Comparison of ENCODE assay signal across 8 cellular contexts in genomic region chr3:45595364-45596154, GRCh38. TPM values are rescaled to one million over a fixed set of nuclear protein-coding genes. Genes with fewer than 3 reads are reported as not detected.
DNase-seq lines count a peak whose midpoint lies in the region; ATAC-seq, FAIRE-seq and TF ChIP-seq lines count a peak whose summit lies in the region.

No MANE protein-coding gene starts in this region.

- POLR2A ChIA-PET in A549 (lab: Yijun Ruan, JAX) = no interaction called here

- peaks cover 48% of the 10 kb centered on the region for H3K4me1 ChIP-seq in A549

- no peak for TF ChIP-seq CTCF in A549 (IDR thresholded peaks at IDR 0.05)
- no peak for TF ChIP-seq CTCF in type B pancreatic cell (conservative IDR thresholded peaks at IDR 0.05)

- no peak for TF ChIP-seq POLR2A in A549 (IDR thresholded peaks at IDR 0.05; ENCODE audit: low read length)

- CTCF ChIA-PET in A549 (lab: Yijun Ruan, JAX) = interaction anchor here (1.3 to 7.4 kb wide), 6 partner anchors 22 to 80 kb away, joined by 3 to 59 read pairs (median 16); no protein-coding TSS in a partner anchor

- no CpG with 5 or more reads among the region's 15 CpGs for WGBS in A549 (ENCODE audit: missing lambda C conversion rate)

- peak in 1 of 2 experiments; percentile 26 for DNase-seq in A549 (ENCODE audit: low read depth in 1 of 2, low spot score in 1 of 2)
- DNase-seq in activated T-cell treated with anti-CD3 and anti-CD28 coated beads, Interleukin-2, amount 50 U/mL, for 72 hours = no peak
- peak; percentile 65 to 69 for DNase-seq in left colon
- no peak for DNase-seq in type B pancreatic cell (ENCODE audit: extremely low spot score, unreplicated experiment)

- H3K36me3 Mint-ChIP-seq in activated T-cell treated with anti-CD3 and anti-CD28 coated beads, Interleukin-2, amount 50 U/mL, for 72 hours (ENCODE audit: insufficient read depth in 2 of 2) = peaks cover 0 to 4% of the 10 kb centered on the region in 2 donors
- H3K36me3 Mint-ChIP-seq in type B pancreatic cell = peaks cover 21% of the 10 kb centered on the region

- intact Hi-C loops in left colon (cut with DNase I, micrococcal nuclease) = no loop called here

- H3K27ac ChIP-seq in A549 = peak overlapping the region; percentile 89 to 94

- peak overlapping the region; percentile 94 for H3K4me2 ChIP-seq in A549

- FAIRE-seq in A549 (lab: Jason Lieb, UNC) = no peak

- H3K27me3 Mint-ChIP-seq in activated T-cell treated with anti-CD3 and anti-CD28 coated beads, Interleukin-2, amount 50 U/mL, for 72 hours (ENCODE audit: low read depth) = no peaks in the 10 kb centered on the region
- H3K27me3 Mint-ChIP-seq in type B pancreatic cell = no peaks in the 10 kb centered on the region

- no peak for TF ChIP-seq RAD21 in A549 (conservative IDR thresholded peaks at IDR 0.05 in 1 of 2, IDR thresholded peaks at IDR 0.05 in 1 of 2)

- H3K4me3 Mint-ChIP-seq in activated T-cell treated with anti-CD3 and anti-CD28 coated beads, Interleukin-2, amount 50 U/mL, for 72 hours = peak overlapping the region; percentile 92 to 94
- H3K4me3 Mint-ChIP-seq in type B pancreatic cell = peak overlapping the region; percentile 93

- no peaks in the 10 kb centered on the region for H3K9me3 ChIP-seq in A549

- no peaks in the 10 kb centered on the region for H3K9me3 Mint-ChIP-seq in activated T-cell treated with anti-CD3 and anti-CD28 coated beads, Interleukin-2, amount 50 U/mL, for 72 hours
- no peaks in the 10 kb centered on the region for H3K9me3 Mint-ChIP-seq in type B pancreatic cell

- ATAC-seq in A549 (peak in 1 of 2 experiments; percentile 11; a peak in 3 of 6 replicates), GM21576 (IDR thresholded peaks at IDR 0.05; ENCODE audit: unreplicated experiment) (peak; percentile 1), left colon (peak; percentile 12), HG02852 (IDR thresholded peaks at IDR 0.05; ENCODE audit: unreplicated experiment) (no peak), GM19467 (IDR thresholded peaks at IDR 0.05; ENCODE audit: unreplicated experiment) (no peak), GM18870 (IDR thresholded peaks at IDR 0.05; ENCODE audit: unreplicated experiment) (no peak)
- no peak for ATAC-seq in activated T-cell treated with anti-CD3 and anti-CD28 coated beads, Interleukin-2, amount 50 U/mL, for 72 hours (replicated peaks in 1 of 2)

- H3K4me3 ChIP-seq in A549 = peak overlapping the region; percentile 63

- no peak overlapping the region for H3K27ac Mint-ChIP-seq in activated T-cell treated with anti-CD3 and anti-CD28 coated beads, Interleukin-2, amount 50 U/mL, for 72 hours
- peak overlapping the region; percentile 68 for H3K27ac Mint-ChIP-seq in type B pancreatic cell

- H3K4me1 Mint-ChIP-seq in activated T-cell treated with anti-CD3 and anti-CD28 coated beads, Interleukin-2, amount 50 U/mL, for 72 hours (ENCODE audit: low read depth) = peaks cover 67% of the 10 kb centered on the region
- H3K4me1 Mint-ChIP-seq in type B pancreatic cell (ENCODE audit: unreplicated experiment) = peaks cover 39% of the 10 kb centered on the region

- no peak for TF ChIP-seq EP300 in A549 (IDR thresholded peaks at IDR 0.05)

TF ChIP-seq in A549, 52 proteins besides CTCF, POLR2A, EP300 and RAD21:
- TF ChIP-seq HOXB13 (CRISPR knock-in tag; IDR thresholded peaks at IDR 0.05; ENCODE audit: low read depth) (no peak), MAFK (IDR thresholded peaks at IDR 0.05; ENCODE audit: partially characterized antibody) (peak; percentile 34), JUN (IDR thresholded peaks at IDR 0.05) (0 out of 5 replicates have a peak, but pooled peaks of 1 of the 2 experiments have one; percentile 23), RCOR1 (IDR thresholded peaks at IDR 0.05; ENCODE audit: low read depth, low read length) (no peak), RARB (CRISPR knock-in tag; IDR thresholded peaks at IDR 0.05) (no peak), NPAS2 (CRISPR knock-in tag; IDR thresholded peaks at IDR 0.05; ENCODE audit: borderline replicate concordance) (no peak), CHD2 (IDR thresholded peaks at IDR 0.05; ENCODE audit: low read length, partially characterized antibody) (no peak)

RNA-seq across cellular contexts. Expression of gene LIMD1, which starts 1.0 kb away (rescaled TPM):
- 30.7 and 38.6 TPM in 2 replicates for polyA plus RNA-seq in A549 (2011; rRNA removed)
- polyA plus RNA-seq in A549 (2012; cell fraction: cytosol; rRNA removed) = 14.9 and 20.0 TPM in 2 replicates
- 48.7 and 51.2 TPM in 2 replicates for polyA plus RNA-seq in A549 (2012; cell fraction: nucleus; rRNA removed)
- polyA plus RNA-seq in A549 (2017; fragmentation: RNase III; extraction: RNeasy Plus Mini Kit Qiagen cat#74134 plus additional on column Dnase treatment) = 17.4 to 18.8 TPM (median 18.8 TPM) in 3 replicates
- polyA minus RNA-seq in A549 (2011; rRNA and poly(A)+ RNA removed) = 95.4 and 109 TPM in 2 replicates
- 10 to 100 TPM; 32.3 to 33.7 TPM for total RNA-seq in activated T-cell treated with anti-CD3 and anti-CD28 coated beads, Interleukin-2, amount 50 U/mL, for 72 hours
- 10 to 100 TPM; 35.0 to 42.6 TPM for total RNA-seq in left colon
- 24.1 and 26.2 TPM in 2 replicates for total RNA-seq in type B pancreatic cell (ENCODE audit: low replicate concordance)

Comparison
In these comparisons a context has a peak if more than half of its experiments do, and no peak if none do; other contexts are left out.
1. ATAC-seq: peak in GM21576 (single experiment) and left colon (single experiment); none in activated T-cell treated with anti-CD3 and anti-CD28 coated beads, Interleukin-2, amount 50 U/mL, for 72 hours (0 of 2), HG02852 (single experiment), GM19467 (single experiment) and GM18870 (single experiment).
2. DNase-seq: peak in left colon (2 of 2); none in activated T-cell treated with anti-CD3 and anti-CD28 coated beads, Interleukin-2, amount 50 U/mL, for 72 hours (0 of 2) and type B pancreatic cell (single experiment).